ENCODE assay signal across 16 cellular contexts in the genomic region with DNA sequence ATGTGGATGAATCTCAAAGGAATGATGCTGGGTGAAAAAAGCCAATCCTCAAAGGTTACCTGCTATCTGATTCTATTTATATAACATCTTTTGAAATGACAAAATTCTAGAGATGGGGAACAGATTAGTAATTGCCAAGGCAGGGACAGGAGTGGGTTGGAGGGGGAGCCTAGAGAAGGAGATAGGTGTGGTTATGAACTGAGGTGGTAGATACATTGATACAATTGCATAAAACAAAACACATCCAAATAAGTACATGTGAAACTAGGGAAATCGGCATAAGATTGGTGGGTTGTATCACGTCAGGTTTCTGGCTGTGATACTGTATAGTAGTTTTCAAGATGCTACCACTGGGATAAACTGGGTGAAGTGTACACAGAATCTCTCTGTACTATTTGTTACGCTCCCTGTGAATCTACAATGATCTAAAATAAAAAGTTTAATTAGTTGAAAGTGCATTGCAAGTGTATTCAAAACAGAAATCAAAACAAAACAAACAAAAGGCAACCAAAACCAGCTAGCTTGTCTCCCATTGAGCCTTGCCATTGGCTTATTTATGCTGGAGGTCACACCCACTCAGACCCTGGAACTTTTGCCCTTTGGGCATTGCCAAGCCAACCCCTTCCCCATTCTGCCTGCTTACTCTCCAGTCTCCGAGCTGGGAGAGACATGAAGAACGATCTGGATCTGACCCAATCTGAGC. TPM values are rescaled to one million over a fixed set of nuclear protein-coding genes. Genes with fewer than 3 reads are reported as not detected.
DNase-seq lines count a peak whose midpoint lies in the region; ATAC-seq and TF ChIP-seq lines count a peak whose summit lies in the region.
"Had no signal": no experiment of that assay in that cellular context is flagged by ENCODE, and none has a peak within 500 bp of the region (broad histone marks: within the 10 kb centered on the region; RNA-seq: fewer than 3 reads in every experiment).

No MANE protein-coding gene starts in this region.

- peak; percentile 5 for ATAC-seq in activated naive CD8-positive, alpha-beta T cell treated with anti-CD3 and anti-CD28 coated beads, Interleukin-2, amount 10 ng/mL, durations not matched to agents 7 days and 5 days (ENCODE audit: low read depth)
- ATAC-seq in heart left ventricle = no peak
- ATAC-seq: gastroesophageal sphincter had no signal

- WGBS in heart left ventricle, 4 donors = 85 to 89% (median 88%) methylated on average over 5 of the region's 5 CpGs

- CTCF ChIA-PET in OCI-LY7 (lab: Charles Lee; ENCODE audit: unreplicated experiment) (no interaction called here), RWPE1 (lab: Yijun Ruan, JAX) (interaction anchor here (1.4 kb wide), 1 partner anchor 81 kb away, joined by 5 read pairs; no protein-coding TSS in a partner anchor)

- TF ChIP-seq POLR2A in heart left ventricle (IDR thresholded peaks at IDR 0.05) = no peak

- no peaks in the 10 kb centered on the region for H3K9me3 ChIP-seq in OCI-LY7 (ENCODE audit: low read length)
- H3K9me3 ChIP-seq in heart left ventricle = no peaks in the 10 kb centered on the region
- H3K9me3 ChIP-seq: breast epithelium, gastroesophageal sphincter, ovary, tibial artery had no signal

- BruUV-seq in OCI-LY7 (replicated peaks; lab: Mats Ljungman, UMichigan) = no TSS peak

- POLR2A ChIA-PET in OCI-LY7 (lab: Charles Lee) (interaction anchor here (0.8 to 1.7 kb wide), 6 partner anchors 10 to 59 kb away, joined by 3 to 9 read pairs (median 4); no protein-coding TSS in a partner anchor), RWPE1 (lab: Yijun Ruan, JAX; ENCODE audit: low non-redundant PET) (no interaction called here)
- POLR2A ChIA-PET in activated naive CD8-positive, alpha-beta T cell treated with anti-CD3 and anti-CD28 coated beads, Interleukin-2, amount 10 ng/mL, durations not matched to agents 7 days and 5 days (lab: Charles Lee) = interaction anchor here (0.9 to 2.0 kb wide), 4 partner anchors 10 to 41 kb away, joined by 3 to 5 read pairs (median 4); partner anchors contain the start of gene PPP1R16B

- H3K36me3 ChIP-seq in OCI-LY7 (ENCODE audit: insufficient read depth, low read length) = peaks cover 58% of the 10 kb centered on the region
- H3K36me3 ChIP-seq in heart left ventricle = peaks cover 0 to 21% (median 4%) of the 10 kb centered on the region in 9 donors
- H3K36me3 ChIP-seq: breast epithelium, gastroesophageal sphincter, ovary, tibial artery had no signal

- no peaks in the 10 kb centered on the region for H3K27me3 Mint-ChIP-seq in activated naive CD8-positive, alpha-beta T cell treated with anti-CD3 and anti-CD28 coated beads, Interleukin-2, amount 10 ng/mL, durations not matched to agents 7 days and 5 days

- peaks cover 47% of the 10 kb centered on the region for H3K36me3 Mint-ChIP-seq in activated naive CD8-positive, alpha-beta T cell treated with anti-CD3 and anti-CD28 coated beads, Interleukin-2, amount 10 ng/mL, durations not matched to agents 7 days and 5 days

- H3K4me1 ChIP-seq in OCI-LY7 (ENCODE audit: insufficient read depth, low read length, poor library complexity, severe bottlenecking) = peaks cover 59% of the 10 kb centered on the region
- peaks cover 0 to 33% (median 12%) of the 10 kb centered on the region in 12 donors for H3K4me1 ChIP-seq in heart left ventricle
- H3K4me1 ChIP-seq: breast epithelium, tibial artery had no signal

- TF ChIP-seq CTCF in OCI-LY7 (conservative IDR thresholded peaks at IDR 0.05; ENCODE audit: low read length) = no peak
- no peak for TF ChIP-seq CTCF in heart left ventricle (IDR thresholded peaks at IDR 0.05)
- TF ChIP-seq CTCF in RWPE1 (conservative IDR thresholded peaks at IDR 0.05; ENCODE audit: low read depth) = no peak

- H3K27ac ChIP-seq in OCI-LY7 (ENCODE audit: low read depth, low read length, poor library complexity, severe bottlenecking) (peak overlapping the region; percentile 11), heart left ventricle (no peak overlapping the region), RWPE1 (no peak overlapping the region)
- H3K27ac ChIP-seq: breast epithelium, gastroesophageal sphincter, ovary, tibial artery had no signal

- no peak overlapping the region for H2AFZ ChIP-seq in OCI-LY7 (ENCODE audit: low read length)

- no peaks in the 10 kb centered on the region for H3K27me3 ChIP-seq in heart left ventricle
- H3K27me3 ChIP-seq: breast epithelium, ovary had no signal

- H3K4me2 ChIP-seq in OCI-LY7 (ENCODE audit: low read length) = peak overlapping the region; percentile 20
- H3K4me2 ChIP-seq: smooth muscle cell had no signal

- no peaks in the 10 kb centered on the region for H3K9me3 Mint-ChIP-seq in activated naive CD8-positive, alpha-beta T cell treated with anti-CD3 and anti-CD28 coated beads, Interleukin-2, amount 10 ng/mL, durations not matched to agents 7 days and 5 days

- H3K4me3 Mint-ChIP-seq in activated naive CD8-positive, alpha-beta T cell treated with anti-CD3 and anti-CD28 coated beads, Interleukin-2, amount 10 ng/mL, durations not matched to agents 7 days and 5 days = peak overlapping the region; percentile 58

- H4K20me1 ChIP-seq in OCI-LY7 (ENCODE audit: insufficient read depth, low read length) = no peaks in the 10 kb centered on the region

- no peaks in the 10 kb centered on the region for H3K9me2 ChIP-seq in OCI-LY7 (ENCODE audit: insufficient read depth, low read length)

- peaks cover 47% of the 10 kb centered on the region for H3K4me1 Mint-ChIP-seq in activated naive CD8-positive, alpha-beta T cell treated with anti-CD3 and anti-CD28 coated beads, Interleukin-2, amount 10 ng/mL, durations not matched to agents 7 days and 5 days

- peaks cover 44% of the 10 kb centered on the region; the same call in 1 of the 2 replicates for H3K79me2 ChIP-seq in OCI-LY7 (ENCODE audit: insufficient read depth, low read depth, low read length)

- H3K27ac Mint-ChIP-seq in activated naive CD8-positive, alpha-beta T cell treated with anti-CD3 and anti-CD28 coated beads, Interleukin-2, amount 10 ng/mL, durations not matched to agents 7 days and 5 days = peak overlapping the region; percentile 59

- intact Hi-C loops in OCI-LY7 (cut with micrococcal nuclease; ENCODE audit: unreplicated experiment) = no loop called here
- intact Hi-C loops in heart left ventricle (cut with DNase I) = no loop called here

- H3K4me3 ChIP-seq in OCI-LY7 (ENCODE audit: low read depth, low read length, poor library complexity, severe bottlenecking) (no peak overlapping the region), heart left ventricle (no peak overlapping the region)
- H3K4me3 ChIP-seq: breast epithelium, gastroesophageal sphincter, ovary, smooth muscle cell, tibial artery had no signal

- peak; percentile 42 for DNase-seq in activated CD8-positive, alpha-beta memory T cell treated with anti-CD3 and anti-CD28 coated beads, Interleukin-2, amount 50 U/mL, for 48 hours
- DNase-seq in activated CD8-positive, alpha-beta memory T cell treated with anti-CD3 and anti-CD28 coated beads, Interleukin-2, amount 50 U/mL, for 4 hours = no peak
- DNase-seq in OCI-LY7 (ENCODE audit: low spot score) = no peak
- DNase-seq in activated naive CD8-positive, alpha-beta T cell treated with anti-CD3 and anti-CD28 coated beads, Interleukin-2, amount 10 ng/mL, durations not matched to agents 7 days and 5 days = no peak
- DNase-seq in stimulated activated CD8-positive, alpha-beta memory T cell treated with anti-CD3 and anti-CD28 coated beads, Interleukin-4, amount 100 ng/mL, for 48 hours = peak; percentile 49
- DNase-seq in heart left ventricle = no peak
- DNase-seq in NCI-H2107 treated with DMSO at 0.1 percent for 48 hours (lab: John Stamatoyannopoulos, UW; ENCODE audit: unreplicated experiment) = no peak
- no peak for DNase-seq in RWPE1 (ENCODE audit: low spot score)
- DNase-seq: NCI-H2081, ovary, Right ventricle myocardium superior, tibial artery had no signal

RNA-seq across cellular contexts. Expression of gene PPP1R16B, which starts 27.8 kb away (rescaled TPM):
- 44.3 and 49.7 TPM in 2 replicates for total RNA-seq in OCI-LY7 (2014; rRNA removed; shearing (Covaris generic))
- total RNA-seq in OCI-LY7 (2022) = 41.3 and 45.4 TPM in 2 replicates
- total RNA-seq in activated naive CD8-positive, alpha-beta T cell treated with anti-CD3 and anti-CD28 coated beads, Interleukin-2, amount 10 ng/mL, durations not matched to agents 7 days and 5 days = 10 to 100 TPM; 72.9 to 73.4 TPM
- 10 to 100 TPM in 1 of 9 donors, 1 to 10 TPM in 8; 3.4 to 11.8 (median 6.9) TPM for total RNA-seq in heart left ventricle
- polyA plus RNA-seq in heart left ventricle = 10 to 100 TPM in 1 of 2 donors, 1 to 10 TPM in 1; 1.9 to 12.2 TPM
- total RNA-seq: MCF 10A, smooth muscle cell had no signal
- polyA plus RNA-seq: smooth muscle cell had no signal

Comparison
In these comparisons a context has a peak if more than half of its experiments do, and no peak if none do; other contexts are left out.
1. DNase-seq: peak in activated CD8-positive, alpha-beta memory T cell treated with anti-CD3 and anti-CD28 coated beads, Interleukin-2, amount 50 U/mL, for 48 hours (single experiment) and stimulated activated CD8-positive, alpha-beta memory T cell treated with anti-CD3 and anti-CD28 coated beads, Interleukin-4, amount 100 ng/mL, for 48 hours (single experiment); none in activated CD8-positive, alpha-beta memory T cell treated with anti-CD3 and anti-CD28 coated beads, Interleukin-2, amount 50 U/mL, for 4 hours (single experiment), OCI-LY7 (single experiment), activated naive CD8-positive, alpha-beta T cell treated with anti-CD3 and anti-CD28 coated beads, Interleukin-2, amount 10 ng/mL, durations not matched to agents 7 days and 5 days (single experiment), heart left ventricle (0 of 5), NCI-H2107 treated with DMSO at 0.1 percent for 48 hours (single experiment) and RWPE1 (single experiment).